Comparison of ENCODE assay signal across 8 cellular contexts in genomic region chr19:23249911-23250649, GRCh38. TPM values are rescaled to one million over a fixed set of nuclear protein-coding genes. Genes with fewer than 3 reads are reported as not detected.
A peak's percentile ranks its signal among the peaks of the same experiment; 100 is the strongest.
DNase-seq lines count a peak whose midpoint lies in the region; ATAC-seq and TF ChIP-seq lines count a peak whose summit lies in the region.

ZNF724 (minus strand) TSS chr19:23250394; CDS start chr19:23250242, 152 bp downstream.

- TF ChIP-seq CTCF in HFFc6 (IDR thresholded peaks at IDR 0.05) (no peak), glutamatergic neuron (IDR thresholded peaks at IDR 0.05; ENCODE audit: partially characterized antibody, unreplicated experiment) (no peak), omental fat pad (IDR thresholded peaks at IDR 0.05) (no peak), testis (IDR thresholded peaks at IDR 0.05) (no peak)

- H3K4me3 Mint-ChIP-seq in HFFc6 = peak within 1 kb of the TSS; percentile 97
- H3K4me3 Mint-ChIP-seq in glutamatergic neuron (ENCODE audit: unreplicated experiment) = peak within 1 kb of the TSS; percentile 96

- peaks cover 20% of the 10 kb centered on the region for H3K9me3 Mint-ChIP-seq in HFFc6
- no peaks in the 10 kb centered on the region for H3K9me3 Mint-ChIP-seq in activated naive CD4-positive, alpha-beta T cell treated with anti-CD3 and anti-CD28 coated beads, Interleukin-2, amount 50 U/mL, for 72 hours
- peaks cover 12% of the 10 kb centered on the region for H3K9me3 Mint-ChIP-seq in glutamatergic neuron (ENCODE audit: unreplicated experiment)

- H3K27ac Mint-ChIP-seq in HFFc6 (peak within 1 kb of the TSS; percentile 93), glutamatergic neuron (ENCODE audit: unreplicated experiment) (peak within 1 kb of the TSS; percentile 98)
- H3K27ac Mint-ChIP-seq in activated naive CD4-positive, alpha-beta T cell treated with anti-CD3 and anti-CD28 coated beads, Interleukin-2, amount 50 U/mL, for 72 hours = peak within 1 kb of the TSS; percentile 89 to 96

- TF ChIP-seq POLR2A in testis (IDR thresholded peaks at IDR 0.05) = no peak

- H3K27ac ChIP-seq in testis = peak within 1 kb of the TSS; percentile 36 to 60

- no peaks in the 10 kb centered on the region for H3K9me3 ChIP-seq in testis

- DNase-seq in GM04504 (ENCODE audit: low read depth) = peak; percentile 97
- peak; percentile 97 for DNase-seq in HFFc6
- DNase-seq in NCI-H1105 (lab: John Stamatoyannopoulos, UW) = peak; percentile 98
- peak; percentile 92 for DNase-seq in SKM-1 (lab: John Stamatoyannopoulos, UW; ENCODE audit: unreplicated experiment)
- peak; percentile 80 to 93 for DNase-seq in activated naive CD4-positive, alpha-beta T cell treated with anti-CD3 and anti-CD28 coated beads, Interleukin-2, amount 50 U/mL, for 72 hours (ENCODE audit: low spot score in 2 of 2)
- DNase-seq in glutamatergic neuron = peak; percentile 93
- peak; percentile 84 for DNase-seq in omental fat pad (ENCODE audit: low spot score)
- DNase-seq in testis = peak; percentile 98

- peak; percentile 99 for ATAC-seq in activated naive CD4-positive, alpha-beta T cell treated with anti-CD3 and anti-CD28 coated beads, Interleukin-2, amount 50 U/mL, for 72 hours
- ATAC-seq in omental fat pad (ENCODE audit: low FRiP score) = peak; percentile 99

- no peaks in the 10 kb centered on the region for H3K27me3 ChIP-seq in testis

- H3K36me3 ChIP-seq in testis (ENCODE audit: low read depth, missing control alignments) = no peaks in the 10 kb centered on the region

- H3K4me3 ChIP-seq in testis = peak within 1 kb of the TSS; percentile 53 to 76

- intact Hi-C loops in testis (cut with DNase I; ENCODE audit: low total_unique reads) = no loop called here

- H3K4me1 Mint-ChIP-seq in HFFc6 (ENCODE audit: low read depth) = no peaks in the 10 kb centered on the region
- peaks cover 13% of the 10 kb centered on the region for H3K4me1 Mint-ChIP-seq in glutamatergic neuron (ENCODE audit: low read depth, unreplicated experiment)

- H3K27me3 Mint-ChIP-seq in HFFc6 (ENCODE audit: insufficient read depth) = peaks cover 3% of the 10 kb centered on the region; the same call in 1 of the 2 replicates
- H3K27me3 Mint-ChIP-seq in glutamatergic neuron (ENCODE audit: unreplicated experiment) = peaks cover 5% of the 10 kb centered on the region

- H3K36me3 Mint-ChIP-seq in HFFc6 (ENCODE audit: low read depth) = peaks cover 31% of the 10 kb centered on the region
- peaks cover 13 to 36% of the 10 kb centered on the region in 2 donors for H3K36me3 Mint-ChIP-seq in activated naive CD4-positive, alpha-beta T cell treated with anti-CD3 and anti-CD28 coated beads, Interleukin-2, amount 50 U/mL, for 72 hours
- H3K36me3 Mint-ChIP-seq in glutamatergic neuron (ENCODE audit: unreplicated experiment) = peaks cover 4% of the 10 kb centered on the region

- WGBS in testis, 2 donors = 0% methylated on average over 29 to 32 of the region's 32 CpGs

- H3K4me1 ChIP-seq in testis = no peaks in the 10 kb centered on the region

RNA-seq across cellular contexts. Expression of gene ZNF724, which starts in this region (rescaled TPM):
- total RNA-seq in HFFc6 (2021; fragmentation: NEBNext Ultra II Directional; extraction: Animal tissue kit (Norgen Biotek cat#: 25700)) = 1 to 10 TPM; 3.3 to 6.2 (median 5.5) TPM
- 10 to 100 TPM; 13.4 to 20.4 TPM for total RNA-seq in activated naive CD4-positive, alpha-beta T cell treated with anti-CD3 and anti-CD28 coated beads, Interleukin-2, amount 50 U/mL, for 72 hours
- total RNA-seq in glutamatergic neuron (ENCODE audit: unreplicated experiment) (14.6 TPM), omental fat pad (1 to 10 TPM; 1.3 to 4.9 (median 3.1) TPM), testis (1 to 10 TPM; 8.0 to 9.0 TPM)
- 1.4 TPM for polyA plus RNA-seq in testis (ENCODE audit: insufficient read depth, low read depth, low replicate concordance)

Comparison
In these comparisons a context has a peak if more than half of its experiments do, and no peak if none do; other contexts are left out.
1. Peak in every context shown above with its lines: DNase-seq, ATAC-seq, H3K4me3 ChIP-seq and H3K27ac ChIP-seq.